Comparison of ENCODE assay signal across 1 cellular context in the genomic region with DNA sequence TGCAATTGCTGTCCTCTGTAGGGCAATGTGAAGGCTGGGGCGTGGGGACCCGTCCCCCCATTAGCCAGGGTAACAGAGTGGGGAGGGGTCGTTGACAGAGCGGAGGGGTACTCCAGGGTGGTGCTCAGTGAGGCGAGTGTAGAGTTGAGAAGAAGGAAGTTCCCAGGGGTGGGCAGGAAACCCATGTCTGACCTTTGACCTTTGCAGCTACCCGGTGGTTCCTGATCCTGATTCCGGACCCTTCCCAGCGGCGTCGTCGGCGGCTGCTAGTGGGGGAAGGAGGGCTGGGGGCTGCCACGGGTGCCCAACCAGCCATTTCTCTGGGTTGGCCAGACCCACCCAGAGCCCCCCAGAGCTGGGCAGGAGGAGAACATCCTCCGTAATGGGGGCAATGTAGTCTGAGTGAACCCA.
TF ChIP-seq lines count a peak whose summit lies in the region.

No MANE protein-coding gene starts in this region.

TF ChIP-seq in liver, 16 proteins besides CTCF, POLR2A, EP300 and RAD21 (continued from another document):
- TF ChIP-seq, protein P1, sequence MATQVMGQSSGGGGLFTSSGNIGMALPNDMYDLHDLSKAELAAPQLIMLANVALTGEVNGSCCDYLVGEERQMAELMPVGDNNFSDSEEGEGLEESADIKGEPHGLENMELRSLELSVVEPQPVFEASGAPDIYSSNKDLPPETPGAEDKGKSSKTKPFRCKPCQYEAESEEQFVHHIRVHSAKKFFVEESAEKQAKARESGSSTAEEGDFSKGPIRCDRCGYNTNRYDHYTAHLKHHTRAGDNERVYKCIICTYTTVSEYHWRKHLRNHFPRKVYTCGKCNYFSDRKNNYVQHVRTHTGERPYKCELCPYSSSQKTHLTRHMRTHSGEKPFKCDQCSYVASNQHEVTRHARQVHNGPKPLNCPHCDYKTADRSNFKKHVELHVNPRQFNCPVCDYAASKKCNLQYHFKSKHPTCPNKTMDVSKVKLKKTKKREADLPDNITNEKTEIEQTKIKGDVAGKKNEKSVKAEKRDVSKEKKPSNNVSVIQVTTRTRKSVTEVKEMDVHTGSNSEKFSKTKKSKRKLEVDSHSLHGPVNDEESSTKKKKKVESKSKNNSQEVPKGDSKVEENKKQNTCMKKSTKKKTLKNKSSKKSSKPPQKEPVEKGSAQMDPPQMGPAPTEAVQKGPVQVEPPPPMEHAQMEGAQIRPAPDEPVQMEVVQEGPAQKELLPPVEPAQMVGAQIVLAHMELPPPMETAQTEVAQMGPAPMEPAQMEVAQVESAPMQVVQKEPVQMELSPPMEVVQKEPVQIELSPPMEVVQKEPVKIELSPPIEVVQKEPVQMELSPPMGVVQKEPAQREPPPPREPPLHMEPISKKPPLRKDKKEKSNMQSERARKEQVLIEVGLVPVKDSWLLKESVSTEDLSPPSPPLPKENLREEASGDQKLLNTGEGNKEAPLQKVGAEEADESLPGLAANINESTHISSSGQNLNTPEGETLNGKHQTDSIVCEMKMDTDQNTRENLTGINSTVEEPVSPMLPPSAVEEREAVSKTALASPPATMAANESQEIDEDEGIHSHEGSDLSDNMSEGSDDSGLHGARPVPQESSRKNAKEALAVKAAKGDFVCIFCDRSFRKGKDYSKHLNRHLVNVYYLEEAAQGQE (IDR thresholded peaks at IDR 0.05): no peak
- TF ChIP-seq YY1 (IDR thresholded peaks at IDR 0.05) (no peak), NR2F2 (IDR thresholded peaks at IDR 0.05) (peak; percentile 68), TAF1 (conservative IDR thresholded peaks at IDR 0.05) (no peak)
